Comparison of ENCODE assay signal across 15 cellular contexts in genomic region chr2:38129410-38129809, GRCh38. TPM values are rescaled to one million over a fixed set of nuclear protein-coding genes. Genes with fewer than 3 reads are reported as not detected.
DNase-seq lines count a peak whose midpoint lies in the region; ATAC-seq and TF ChIP-seq lines count a peak whose summit lies in the region.
"Had no signal": no experiment of that assay in that cellular context is flagged by ENCODE, and none has a peak within 500 bp of the region (broad histone marks: within the 10 kb centered on the region; RNA-seq: fewer than 3 reads in every experiment).

No MANE protein-coding gene starts in this region.

- DNase-seq in OCI-M1 (lab: John Stamatoyannopoulos, UW), result peak; percentile 87
- DNase-seq in left ventricle myocardium superior, result no peak
- DNase-seq in smooth muscle cell (lab: John Stamatoyannopoulos, UW; ENCODE audit: unreplicated experiment), result no peak
- DNase-seq in activated CD4-positive, alpha-beta T cell treated with anti-CD3 and anti-CD28 coated beads, Interleukin-2, amount 50 U/mL, for 1 hour, result no peak
- no peak for DNase-seq in HT-29 (ENCODE audit: low spot score)
- DNase-seq: activated effector memory CD4-positive, alpha-beta T cell treated with Interleukin-2 at 50 U/mL for 16 hours; CD8-positive, alpha-beta T cell; H9; NCI-H1694; stimulated activated CD4-positive, alpha-beta T cell treated with anti-CD3 and anti-CD28 coated beads, Interleukin-12 subunit alpha, Interleukin-12 subunit beta, amount 100 ng/mL, for 4 hours; stimulated activated naive CD4-positive, alpha-beta T cell had no signal

- no peaks in the 10 kb centered on the region for H4K20me1 ChIP-seq in smooth muscle cell (ENCODE audit: low read depth)

- H3K36me3 ChIP-seq in smooth muscle cell (ENCODE audit: low read depth), result no peaks in the 10 kb centered on the region

- no peak overlapping the region for H3K9ac ChIP-seq in smooth muscle cell (ENCODE audit: low read depth)
- H3K9ac ChIP-seq: parathyroid adenoma had no signal

- TF ChIP-seq CTCF in smooth muscle cell (IDR thresholded peaks at IDR 0.05; ENCODE audit: borderline replicate concordance, insufficient read depth, poor library complexity, severe bottlenecking), result no peak

- peaks cover 5% of the 10 kb centered on the region for H3F3A ChIP-seq in smooth muscle cell (ENCODE audit: low read depth)

- no peaks in the 10 kb centered on the region for H3K27me3 ChIP-seq in smooth muscle cell (ENCODE audit: low read depth)

- H3K27ac ChIP-seq in smooth muscle cell (ENCODE audit: low read depth), result peak overlapping the region; percentile 42
- H3K27ac ChIP-seq: parathyroid adenoma had no signal

- 43% methylated on average over 2 of the region's 2 CpGs for WGBS in smooth muscle cell (ENCODE audit: low lambda C conversion rate)

- no peaks in the 10 kb centered on the region for H3K79me2 ChIP-seq in smooth muscle cell (ENCODE audit: low read depth)
- H3K79me2 ChIP-seq: parathyroid adenoma had no signal

- H3K4me3 ChIP-seq in smooth muscle cell, result no peak overlapping the region

- intact Hi-C loops in left ventricle myocardium superior (cut with micrococcal nuclease), result no loop called here

- H3K4me2 ChIP-seq in smooth muscle cell, result peak overlapping the region; percentile 22

- no peaks in the 10 kb centered on the region for H3K4me1 ChIP-seq in smooth muscle cell (ENCODE audit: low read depth)
- H3K4me1 ChIP-seq: parathyroid adenoma had no signal

- peak overlapping the region; percentile 24 for H2AFZ ChIP-seq in smooth muscle cell (ENCODE audit: low read depth)
- H2AFZ ChIP-seq: parathyroid adenoma had no signal

- H3K9me3 ChIP-seq in smooth muscle cell (replicated peaks; ENCODE audit: low read depth), result no peaks in the 10 kb centered on the region

- ATAC-seq in HG02610 (IDR thresholded peaks at IDR 0.05; ENCODE audit: unreplicated experiment) (peak; percentile 34), left ventricle myocardium superior (peak; percentile 84), HG03571 (IDR thresholded peaks at IDR 0.05; ENCODE audit: unreplicated experiment) (no peak), GM19324 (IDR thresholded peaks at IDR 0.05; ENCODE audit: low FRiP score, unreplicated experiment) (no peak)
- ATAC-seq: CD8-positive, alpha-beta T cell had no signal

RNA-seq across cellular contexts. Expression of gene CYP1B1, which starts 53.5 kb away (rescaled TPM):
- 16.9 TPM for total RNA-seq in left ventricle myocardium superior
- total RNA-seq in smooth muscle cell, result 23.2 and 42.6 TPM in 2 replicates
- polyA plus RNA-seq in smooth muscle cell, result 29.6 and 47.7 TPM in 2 replicates
- total RNA-seq in HT-29 (2014; rRNA removed; shearing (Covaris generic)), result 13.5 and 17.7 TPM in 2 replicates
- total RNA-seq: CD8-positive, alpha-beta T cell had no signal

Comparison
In these comparisons a context has a peak if more than half of its experiments do, and no peak if none do; other contexts are left out.
1. ATAC-seq: peak in HG02610 (single experiment) and left ventricle myocardium superior (single experiment); none in HG03571 (single experiment) and GM19324 (single experiment).